ENCODE assay signal across 17 cellular contexts in the genomic region with DNA sequence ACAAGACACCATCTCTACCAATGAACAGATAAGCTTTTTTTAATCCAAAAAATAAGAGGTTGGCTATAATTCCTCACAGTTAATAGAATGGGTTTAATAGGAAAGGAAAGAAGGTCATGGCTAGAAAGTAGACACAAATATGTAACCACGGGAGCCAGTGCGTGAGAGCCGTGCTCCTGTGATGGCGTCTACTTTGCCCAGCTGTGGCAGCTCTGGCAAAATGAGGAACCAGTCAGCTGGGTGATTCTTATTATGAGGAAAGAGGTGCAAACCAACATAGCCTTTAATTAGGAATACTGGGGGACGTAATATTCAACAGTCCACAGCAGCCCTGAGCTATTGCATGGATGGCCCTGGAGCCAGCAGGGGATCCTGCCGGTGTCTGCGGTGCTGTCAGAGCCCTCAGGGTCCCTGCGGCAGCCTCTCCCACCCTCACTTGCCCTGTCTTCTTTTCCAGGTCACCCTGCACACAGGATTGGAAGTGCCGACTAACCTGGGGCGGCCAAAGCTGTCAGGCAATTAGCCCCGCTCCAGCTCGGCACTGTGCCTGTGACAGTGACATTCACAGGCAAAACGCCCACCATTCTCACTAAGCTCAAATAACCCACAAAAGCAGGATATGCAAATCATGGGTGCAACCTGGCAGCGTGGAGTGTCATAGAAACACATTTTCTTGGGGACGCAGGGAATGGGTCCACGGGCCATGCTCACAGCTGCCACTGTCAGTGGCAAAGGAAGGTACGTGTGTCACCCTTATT. TPM values are rescaled to one million over a fixed set of nuclear protein-coding genes. Genes with fewer than 3 reads are reported as not detected.
DNase-seq lines count a peak whose midpoint lies in the region; ATAC-seq and TF ChIP-seq lines count a peak whose summit lies in the region.
"Had no signal": no experiment of that assay in that cellular context is flagged by ENCODE, and none has a peak within 500 bp of the region (broad histone marks: within the 10 kb centered on the region; RNA-seq: fewer than 3 reads in every experiment).

No MANE protein-coding gene starts in this region.

- H3K9me3 Mint-ChIP-seq in memory B cell, result no peaks in the 10 kb centered on the region
- H3K9me3 Mint-ChIP-seq: CD4-positive, alpha-beta T cell; WTC11 had no signal

- H3K9me3 ChIP-seq in mucosa of descending colon, result no peaks in the 10 kb centered on the region
- no peaks in the 10 kb centered on the region for H3K9me3 ChIP-seq in PC-3 (ENCODE audit: low read length)
- H3K9me3 ChIP-seq: gastroesophageal sphincter, SJSA1 had no signal

- intact Hi-C loops in mucosa of descending colon (cut with DNase I, micrococcal nuclease), result loop anchor here in 1 of 2 donors (5.0 kb wide), 1 partner anchor 298 kb away; no protein-coding TSS in a partner anchor
- intact Hi-C loops in PC-3 (cut with micrococcal nuclease), result no loop called here

- POLR2A ChIA-PET in GM10248 (lab: Yijun Ruan, JAX) (no interaction called here), PC-3 (lab: Charles Lee; ENCODE audit: unreplicated experiment) (no interaction called here)

- H3K36me3 ChIP-seq in mucosa of descending colon (ENCODE audit: low read depth), result no peaks in the 10 kb centered on the region
- no peaks in the 10 kb centered on the region for H3K36me3 ChIP-seq in PC-3 (ENCODE audit: low read depth, low read length)
- H3K36me3 ChIP-seq: gastroesophageal sphincter, SJSA1 had no signal

- H3K27me3 ChIP-seq in PC-3 (ENCODE audit: low read length), result peaks cover 8% of the 10 kb centered on the region; the same call in 1 of the 2 replicates
- H3K27me3 ChIP-seq: SJSA1 had no signal

- no TSS peak for BruUV-seq in PC-3 (replicated peaks; lab: Mats Ljungman, UMichigan)

- H3K4me1 ChIP-seq in mucosa of descending colon (ENCODE audit: low read depth), result peaks cover 14% of the 10 kb centered on the region
- 0 out of 2 replicates have a peak, but pooled peaks cover 6% of the 10 kb centered on the region for H3K4me1 ChIP-seq in PC-3 (ENCODE audit: insufficient read depth, low read length)

- no peaks in the 10 kb centered on the region for H3K79me2 ChIP-seq in PC-3 (ENCODE audit: low read length)

- CTCF ChIA-PET in GM10248 (lab: Yijun Ruan, JAX), result interaction anchor here (1.2 to 2.3 kb wide), 6 partner anchors 9 to 573 kb away, joined by 3 to 8 read pairs (median 4); a partner anchor contains a TSS
- CTCF ChIA-PET in PC-3 (lab: Charles Lee), result no interaction called here

- H3K27me3 Mint-ChIP-seq in memory B cell, result no peaks in the 10 kb centered on the region
- H3K27me3 Mint-ChIP-seq: CD4-positive, alpha-beta T cell had no signal

- H3F3A ChIP-seq in PC-3 (ENCODE audit: low read length, unreplicated experiment), result no peaks in the 10 kb centered on the region

- no peaks in the 10 kb centered on the region for H4K20me1 ChIP-seq in PC-3 (ENCODE audit: low read length)

- H3K9ac ChIP-seq in PC-3 (ENCODE audit: low read length), result no peak overlapping the region

- H3K4me3 Mint-ChIP-seq in memory B cell, result peak overlapping the region; percentile 66
- H3K4me3 Mint-ChIP-seq: CD4-positive, alpha-beta T cell; WTC11 had no signal

- no peak overlapping the region for H3K27ac ChIP-seq in PC-3 (ENCODE audit: low read length)
- H3K27ac ChIP-seq: gastroesophageal sphincter, SJSA1 had no signal

- H3K27ac Mint-ChIP-seq in memory B cell, result no peak overlapping the region
- H3K27ac Mint-ChIP-seq: CD4-positive, alpha-beta T cell; WTC11 had no signal

- DNase-seq in GM10248 (ENCODE audit: extremely low spot score), result peak; percentile 37
- DNase-seq in MV-4-11 (lab: John Stamatoyannopoulos, UW), result peak; percentile 40
- peak; percentile 11 to 16 for DNase-seq in memory B cell (ENCODE audit: low spot score in 2 of 2)
- DNase-seq in NCI-H1436 treated with DMSO at 0.1 percent for 48 hours (lab: John Stamatoyannopoulos, UW), result no peak
- DNase-seq in NCI-H2107 (lab: John Stamatoyannopoulos, UW), result no peak
- no peak for DNase-seq in mucosa of descending colon
- no peak for DNase-seq in PC-3
- DNase-seq: aorta; CD4-positive, alpha-beta T cell; kidney glomerular epithelial cell; NCI-H446 treated with DMSO at 0.1 percent for 48 hours; stimulated activated CD4-positive, alpha-beta T cell treated with anti-CD3 and anti-CD28 coated beads, Interleukin-2, amount 100 ng/mL, for 48 hours had no signal

- no peaks in the 10 kb centered on the region for H3K36me3 Mint-ChIP-seq in memory B cell
- H3K36me3 Mint-ChIP-seq: WTC11 had no signal

- H3K4me3 ChIP-seq in mucosa of descending colon (no peak overlapping the region), PC-3 (ENCODE audit: low read length) (no peak overlapping the region)
- H3K4me3 ChIP-seq: gastroesophageal sphincter, SJSA1 had no signal

- H3K4me2 ChIP-seq in PC-3 (ENCODE audit: low read length), result no peak overlapping the region

- TF ChIP-seq CTCF in GM10248 (IDR thresholded peaks at IDR 0.05; ENCODE audit: control extremely low read depth, extremely low read depth, low read depth, missing control alignments) (no peak), mucosa of descending colon (IDR thresholded peaks at IDR 0.05) (no peak), PC-3 (conservative IDR thresholded peaks at IDR 0.05; ENCODE audit: low read depth, low read length) (no peak)

- peaks cover 31% of the 10 kb centered on the region for H3K4me1 Mint-ChIP-seq in memory B cell

- peak; percentile 28 for ATAC-seq in GM21515 (IDR thresholded peaks at IDR 0.05; ENCODE audit: unreplicated experiment)
- peak; percentile 46 for ATAC-seq in memory B cell (ENCODE audit: low read depth)
- no peak for ATAC-seq in mucosa of descending colon
- no peak for ATAC-seq in PC-3
- ATAC-seq: gastroesophageal sphincter, WTC11 had no signal

- H2AFZ ChIP-seq in PC-3 (ENCODE audit: low read length), result no peak overlapping the region

- no peaks in the 10 kb centered on the region for H3K9me2 ChIP-seq in PC-3 (replicated peaks; ENCODE audit: low read length)

RNA-seq across cellular contexts. Expression of a gene that starts 25.9 kb away (rescaled TPM):
- 10 to 100 TPM; 31.7 to 45.8 (median 32.7) TPM for total RNA-seq in mucosa of descending colon
- 40.5 and 45.8 TPM in 2 replicates for total RNA-seq in PC-3 (2014; rRNA removed)

RNA-seq across cellular contexts. Expression of a gene that starts 53.2 kb away (rescaled TPM):
- total RNA-seq in mucosa of descending colon (under 1 TPM in 2 of 3 donors, not detected in 1; 0.05 to 0.22 TPM), PC-3 (2014; rRNA removed) (not detected in 2 replicates)
- total RNA-seq: aorta; CD4-positive, alpha-beta T cell; myocyte; WTC11 had no signal

Comparison
In these comparisons a context has a peak if more than half of its experiments do, and no peak if none do; other contexts are left out.
1. DNase-seq: peak in GM10248 (single experiment), MV-4-11 (single experiment) and memory B cell (2 of 2); none in NCI-H1436 treated with DMSO at 0.1 percent for 48 hours (single experiment), NCI-H2107 (single experiment), mucosa of descending colon (0 of 3) and PC-3 (single experiment).
2. ATAC-seq: peak in GM21515 (single experiment) and memory B cell (single experiment); none in mucosa of descending colon (single experiment) and PC-3 (single experiment).